25 cellular contexts compared by ENCODE assay signal in the genomic region with DNA sequence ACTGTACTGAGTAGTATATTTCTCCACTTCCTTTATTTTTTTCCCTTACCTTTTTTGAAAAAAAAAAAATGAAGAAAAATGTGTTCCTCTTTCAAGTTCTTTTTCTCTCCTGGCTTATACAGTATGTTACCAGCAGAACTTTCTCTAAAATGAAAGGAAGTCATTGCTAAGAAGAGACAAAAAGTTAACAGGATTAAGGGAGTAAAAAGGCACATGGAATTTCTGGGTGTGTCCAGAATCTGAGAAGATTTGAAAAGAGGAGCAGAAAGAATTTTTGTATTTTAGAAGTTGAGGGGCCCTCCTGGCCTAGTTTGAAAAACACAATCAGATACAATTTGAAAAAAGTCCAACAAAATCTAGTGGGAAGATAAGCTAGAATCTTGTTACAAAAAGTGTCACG. TPM values are rescaled to one million over a fixed set of nuclear protein-coding genes. Genes with fewer than 3 reads are reported as not detected.
"Had no signal": no experiment of that assay in that cellular context is flagged by ENCODE, and none has a peak within 500 bp of the region (broad histone marks: within the 10 kb centered on the region; RNA-seq: fewer than 3 reads in every experiment).

No MANE protein-coding gene starts in this region.

- H3K4me3 Mint-ChIP-seq: activated CD4-positive, alpha-beta memory T cell treated with anti-CD3 and anti-CD28 coated beads for 36 hours; activated CD4-positive, alpha-beta T cell treated with anti-CD3 and anti-CD28 coated beads, Interleukin-2, amount 10 ng/mL, durations not matched to agents 7 days and 5 days; activated naive CD8-positive, alpha-beta T cell treated with anti-CD3 and anti-CD28 coated beads, Interleukin-2, amount 50 U/mL, for 24 hours; activated T-cell treated with anti-CD3 and anti-CD28 coated beads, Interleukin-2, amount 50 U/mL, for 4 hours; T-helper 17 cell had no signal

- H3K4me3 ChIP-seq: MG63, SJCRH30 had no signal

- H3K9me3 Mint-ChIP-seq: activated CD4-positive, alpha-beta memory T cell treated with anti-CD3 and anti-CD28 coated beads for 36 hours; activated CD4-positive, alpha-beta T cell treated with anti-CD3 and anti-CD28 coated beads, Interleukin-2, amount 10 ng/mL, durations not matched to agents 7 days and 5 days; activated naive CD4-positive, alpha-beta T cell treated with anti-CD3 and anti-CD28 coated beads, Interleukin-2, amount 50 U/mL, for 72 hours; activated naive CD8-positive, alpha-beta T cell treated with anti-CD3 and anti-CD28 coated beads, Interleukin-2, amount 50 U/mL, for 24 hours; activated T-cell treated with anti-CD3 and anti-CD28 coated beads, Interleukin-2, amount 50 U/mL, for 4 hours had no signal

- H3K27ac Mint-ChIP-seq: activated CD4-positive, alpha-beta memory T cell treated with anti-CD3 and anti-CD28 coated beads for 36 hours; activated CD4-positive, alpha-beta T cell treated with anti-CD3 and anti-CD28 coated beads, Interleukin-2, amount 10 ng/mL, durations not matched to agents 7 days and 5 days; activated naive CD4-positive, alpha-beta T cell treated with anti-CD3 and anti-CD28 coated beads, Interleukin-2, amount 50 U/mL, for 72 hours; activated naive CD8-positive, alpha-beta T cell treated with anti-CD3 and anti-CD28 coated beads, Interleukin-2, amount 50 U/mL, for 24 hours; T-helper 17 cell had no signal

- H3K27me3 ChIP-seq: brain microvascular endothelial cell, MG63, SJCRH30 had no signal

- H3K4me1 Mint-ChIP-seq: activated naive CD8-positive, alpha-beta T cell treated with anti-CD3 and anti-CD28 coated beads, Interleukin-2, amount 50 U/mL, for 24 hours had no signal

- H3K27me3 Mint-ChIP-seq: activated CD4-positive, alpha-beta memory T cell treated with anti-CD3 and anti-CD28 coated beads for 36 hours; activated CD4-positive, alpha-beta T cell treated with anti-CD3 and anti-CD28 coated beads, Interleukin-2, amount 10 ng/mL, durations not matched to agents 7 days and 5 days; activated naive CD8-positive, alpha-beta T cell treated with anti-CD3 and anti-CD28 coated beads, Interleukin-2, amount 50 U/mL, for 24 hours; T-helper 17 cell had no signal

- H3K27ac ChIP-seq: brain microvascular endothelial cell, KMS-11, VCaP had no signal

- H3K9ac ChIP-seq: KMS-11 had no signal

- H3K36me3 Mint-ChIP-seq: activated CD4-positive, alpha-beta memory T cell treated with anti-CD3 and anti-CD28 coated beads for 36 hours; activated naive CD4-positive, alpha-beta T cell treated with anti-CD3 and anti-CD28 coated beads, Interleukin-2, amount 50 U/mL, for 72 hours had no signal

- H3K36me3 ChIP-seq: brain microvascular endothelial cell, MG63, SJCRH30 had no signal

- H3K4me1 ChIP-seq: SJCRH30 had no signal

- DNase-seq: activated CD4-positive, alpha-beta memory T cell treated with anti-CD3 and anti-CD28 coated beads for 36 hours; activated CD4-positive, alpha-beta T cell treated with anti-CD3 and anti-CD28 coated beads, Interleukin-2, amount 10 ng/mL, durations not matched to agents 7 days and 5 days; activated CD4-positive, CD25-positive, alpha-beta regulatory T cell; activated CD8-positive, alpha-beta memory T cell treated with anti-CD3 and anti-CD28 coated beads for 24 hours; activated effector memory CD4-positive, alpha-beta T cell treated with anti-CD3 and anti-CD28 coated beads, Interleukin-2, amount 50 U/mL, for 16 hours; activated naive CD4-positive, alpha-beta T cell treated with Interleukin-2 at 50 U/mL for 16 hours; activated naive CD8-positive, alpha-beta T cell treated with anti-CD3 and anti-CD28 coated beads, Interleukin-2, amount 50 U/mL, for 24 hours; activated T-cell treated with anti-CD3 and anti-CD28 coated beads, Interleukin-2, amount 50 U/mL, for 4 hours; brain microvascular endothelial cell; cerebellar nuclear complex; MG63; NCI-H1092; NCI-H1417; NCI-H1930; NCI-H2171; NCI-H524 treated with DMSO at 0.1 percent for 48 hours; NCI-H748 treated with DMSO at 0.1 percent for 48 hours; RPMI8226; T-helper 17 cell; T-helper 9 cell had no signal

- H3K9me3 ChIP-seq: MG63, SJCRH30 had no signal

RNA-seq across cellular contexts. Expression of gene KCNRG, which starts 39.4 kb away (rescaled TPM):
- total RNA-seq: activated CD4-positive, alpha-beta memory T cell treated with anti-CD3 and anti-CD28 coated beads for 36 hours; cardiac septum had no signal
